Comparison of ENCODE assay signal across 8 cellular contexts in genomic region chr21:8419925-8420560, GRCh38.
DNase-seq lines count a peak whose midpoint lies in the region; ATAC-seq and TF ChIP-seq lines count a peak whose summit lies in the region.
"Not testable (repeated sequence)": the region's sequence is repeated elsewhere in the genome, so short reads cannot be mapped to it uniquely, and the experiment has no call there.

No MANE protein-coding gene starts in this region.

- DNase-seq in activated CD4-positive, CD25-positive, alpha-beta regulatory T cell treated with anti-CD3 and anti-CD28 coated beads, Interleukin-2, amount 50 U/mL, for 72 hours, result peak; percentile 59
- DNase-seq in central memory CD4-positive, alpha-beta T cell, result peak; percentile 50
- not testable (repeated sequence) for DNase-seq in lower lobe of right lung

- H3K27ac Mint-ChIP-seq in stimulated activated naive CD8-positive, alpha-beta T cell treated with anti-CD3 and anti-CD28 coated beads, Interleukin-15, Interleukin-2, amounts not matched to agents 100 ng/mL and 50 ng/mL, for 24 hours, result peak overlapping the region; percentile 18

- H3K36me3 ChIP-seq in lower lobe of right lung, result not testable (repeated sequence)

- not testable (repeated sequence) for TF ChIP-seq CTCF in lower lobe of right lung (IDR thresholded peaks at IDR 0.05)

- not testable (repeated sequence) for H3K4me3 ChIP-seq in lower lobe of right lung

- not testable (repeated sequence) for H3K9me3 ChIP-seq in lower lobe of right lung

- not testable (repeated sequence) for H3K4me1 ChIP-seq in lower lobe of right lung

- H3K4me1 Mint-ChIP-seq in stimulated activated naive CD8-positive, alpha-beta T cell treated with anti-CD3 and anti-CD28 coated beads, Interleukin-15, Interleukin-2, amounts not matched to agents 100 ng/mL and 50 ng/mL, for 24 hours (ENCODE audit: low read depth), result not testable (repeated sequence)

- H3K27ac ChIP-seq in lower lobe of right lung, result not testable (repeated sequence)

- not testable (repeated sequence) for H3K9me3 Mint-ChIP-seq in stimulated activated naive CD8-positive, alpha-beta T cell treated with anti-CD3 and anti-CD28 coated beads, Interleukin-15, Interleukin-2, amounts not matched to agents 100 ng/mL and 50 ng/mL, for 24 hours

- ATAC-seq in GM18511 (IDR thresholded peaks at IDR 0.05; ENCODE audit: unreplicated experiment) (peak; percentile 75), GM21381 (IDR thresholded peaks at IDR 0.05; ENCODE audit: unreplicated experiment) (peak; percentile 78), HG02798 (IDR thresholded peaks at IDR 0.05; ENCODE audit: poor library complexity, unreplicated experiment) (peak; percentile 87), HG03378 (IDR thresholded peaks at IDR 0.05; ENCODE audit: unreplicated experiment) (peak; percentile 83), lower lobe of right lung (peak; percentile 97 to 98)

- H3K4me3 Mint-ChIP-seq in stimulated activated naive CD8-positive, alpha-beta T cell treated with anti-CD3 and anti-CD28 coated beads, Interleukin-15, Interleukin-2, amounts not matched to agents 100 ng/mL and 50 ng/mL, for 24 hours, result not testable (repeated sequence)

- not testable (repeated sequence) for H3K36me3 Mint-ChIP-seq in stimulated activated naive CD8-positive, alpha-beta T cell treated with anti-CD3 and anti-CD28 coated beads, Interleukin-15, Interleukin-2, amounts not matched to agents 100 ng/mL and 50 ng/mL, for 24 hours (ENCODE audit: low read depth)

- intact Hi-C loops in lower lobe of right lung (cut with DNase I), result not testable (repeated sequence)

- not testable (repeated sequence) for H3K27me3 Mint-ChIP-seq in stimulated activated naive CD8-positive, alpha-beta T cell treated with anti-CD3 and anti-CD28 coated beads, Interleukin-15, Interleukin-2, amounts not matched to agents 100 ng/mL and 50 ng/mL, for 24 hours

- H3K27me3 ChIP-seq in lower lobe of right lung (ENCODE audit: low read depth), result not testable (repeated sequence)
